17 cellular contexts compared by ENCODE assay signal in genomic region chr13:84648069-84648640, GRCh38.
DNase-seq lines count a peak whose midpoint lies in the region; ATAC-seq and TF ChIP-seq lines count a peak whose summit lies in the region.
"Had no signal": no experiment of that assay in that cellular context is flagged by ENCODE, and none has a peak within 500 bp of the region (broad histone marks: within the 10 kb centered on the region; RNA-seq: fewer than 3 reads in every experiment).

No MANE protein-coding gene starts in this region.

- H3K56ac ChIP-seq in IMR-90 (ENCODE audit: extremely low read depth, insufficient read depth, low read length) = no peak overlapping the region

- no peak overlapping the region for H4K5ac ChIP-seq in IMR-90 (ENCODE audit: low read depth, low read length)

- no peak overlapping the region for H4K8ac ChIP-seq in IMR-90 (ENCODE audit: low read depth in 2 of 2, low read length in 2 of 2)

- H3K4me1 ChIP-seq in IMR-90 (ENCODE audit: control insufficient read depth, insufficient read depth, low read length) (peaks cover 3% of the 10 kb centered on the region; the same call in 1 of the 2 replicates), neural progenitor cell (no peaks in the 10 kb centered on the region)
- H3K4me1 ChIP-seq: tibial nerve had no signal

- DNase-seq in NCI-H1092 treated with DMSO at 0.1 percent for 48 hours (lab: John Stamatoyannopoulos, UW) = peak; percentile 24
- DNase-seq in NCI-H1092 (lab: John Stamatoyannopoulos, UW) = no peak
- DNase-seq in IMR-90 = no peak
- DNase-seq in amniotic stem cell (lab: John Stamatoyannopoulos, UW) = peak; percentile 14
- DNase-seq in neural progenitor cell (ENCODE audit: low spot score) = no peak
- no peak for DNase-seq in kidney glomerular epithelial cell (lab: John Stamatoyannopoulos, UW)
- DNase-seq: activated CD4-positive, alpha-beta T cell treated with anti-CD3 and anti-CD28 coated beads for 1 hour; activated naive CD8-positive, alpha-beta T cell treated with anti-CD3 and anti-CD28 coated beads, Interleukin-2, amount 10 ng/mL, durations not matched to agents 7 days and 5 days; DMS79 treated with DMSO at 0.1 percent for 48 hours; immature natural killer cell; midbrain; NCI-H187 treated with DMSO at 0.1 percent for 48 hours had no signal

- H3K4me3 ChIP-seq in IMR-90 (ENCODE audit: insufficient read depth, low read depth, low read length) (no peak overlapping the region), neural progenitor cell (no peak overlapping the region)
- H3K4me3 ChIP-seq: K562, tibial nerve had no signal

- no peak overlapping the region for H3K4ac ChIP-seq in IMR-90 (ENCODE audit: low read depth, low read length)

- no peaks in the 10 kb centered on the region for H3K79me1 ChIP-seq in IMR-90 (ENCODE audit: low read depth in 1 of 2, low read length in 2 of 2)

- CTCF ChIA-PET in IMR-90 (lab: Yijun Ruan, JAX) = interaction anchor here (0.5 to 1.1 kb wide), 4 partner anchors 11 to 715 kb away, joined by 3 to 4 read pairs (median 3); no protein-coding TSS in a partner anchor

- no peak overlapping the region for H3K9ac ChIP-seq in IMR-90 (ENCODE audit: low read depth, low read length)
- H3K9ac ChIP-seq in neural progenitor cell = no peak overlapping the region

- peaks cover 2% of the 10 kb centered on the region for H3K27me3 Mint-ChIP-seq in neural progenitor cell (ENCODE audit: insufficient read depth, low read depth)
- H3K27me3 Mint-ChIP-seq: activated naive CD8-positive, alpha-beta T cell treated with anti-CD3 and anti-CD28 coated beads, Interleukin-2, amount 10 ng/mL, durations not matched to agents 7 days and 5 days; dendritic cell treated with granulocyte-macrophage colony-stimulating factor and Interleukin-4, amounts not matched to agents 40 ng/mL and 50 ng/mL, for 4 days had no signal

- H3K79me2 ChIP-seq in neural progenitor cell (ENCODE audit: low read depth) = no peaks in the 10 kb centered on the region

- dilution Hi-C loops in IMR-90 (cut with HindIII; ENCODE audit: low sequenced_read_pairs, unreplicated experiment) = no loop called here

- H3K23ac ChIP-seq in IMR-90 (ENCODE audit: low read depth, low read length) = no peak overlapping the region

- no peaks in the 10 kb centered on the region for H3K36me3 Mint-ChIP-seq in neural progenitor cell
- H3K36me3 Mint-ChIP-seq: activated naive CD8-positive, alpha-beta T cell treated with anti-CD3 and anti-CD28 coated beads, Interleukin-2, amount 10 ng/mL, durations not matched to agents 7 days and 5 days; immature natural killer cell had no signal

- peaks cover 15% of the 10 kb centered on the region for H3K9me3 Mint-ChIP-seq in neural progenitor cell
- H3K9me3 Mint-ChIP-seq: activated naive CD8-positive, alpha-beta T cell treated with anti-CD3 and anti-CD28 coated beads, Interleukin-2, amount 10 ng/mL, durations not matched to agents 7 days and 5 days; dendritic cell treated with granulocyte-macrophage colony-stimulating factor and Interleukin-4, amounts not matched to agents 40 ng/mL and 50 ng/mL, for 4 days had no signal

- H2BK120ac ChIP-seq in IMR-90 (ENCODE audit: low read depth, low read length) = no peak overlapping the region

- no peak overlapping the region for H3K14ac ChIP-seq in IMR-90 (replicated peaks; ENCODE audit: low read depth, low read length)

- peaks cover 2% of the 10 kb centered on the region for H3K4me1 Mint-ChIP-seq in neural progenitor cell
- H3K4me1 Mint-ChIP-seq: activated naive CD8-positive, alpha-beta T cell treated with anti-CD3 and anti-CD28 coated beads, Interleukin-2, amount 10 ng/mL, durations not matched to agents 7 days and 5 days; immature natural killer cell had no signal

- H3K9me1 ChIP-seq in IMR-90 (ENCODE audit: insufficient read depth, low read length) = no peaks in the 10 kb centered on the region

- H3K27ac ChIP-seq in IMR-90 (ENCODE audit: insufficient read depth, low read length) = no peak overlapping the region
- no peak overlapping the region for H3K27ac ChIP-seq in neural progenitor cell
- H3K27ac ChIP-seq: tibial nerve had no signal

- TF ChIP-seq POLR2A in IMR-90 (IDR thresholded peaks at IDR 0.05; ENCODE audit: low read depth, low read length) = no peak

- no peak overlapping the region for H2AK5ac ChIP-seq in IMR-90 (ENCODE audit: low read depth, low read length)

- no peak overlapping the region for H4K91ac ChIP-seq in IMR-90 (ENCODE audit: insufficient read depth, low read depth, low read length)

- no peak overlapping the region for H2BK20ac ChIP-seq in IMR-90 (ENCODE audit: low read depth, low read length)

- H3F3A ChIP-seq in neural progenitor cell (ENCODE audit: low read depth) = no peaks in the 10 kb centered on the region

- in situ Hi-C loops in IMR-90 (cut with MboI; ENCODE audit: low sequenced_read_pairs) = no loop called here

- H3K36me3 ChIP-seq in IMR-90 (ENCODE audit: control insufficient read depth, insufficient read depth, low read length) = no peaks in the 10 kb centered on the region
- H3K36me3 ChIP-seq in neural progenitor cell = no peaks in the 10 kb centered on the region
- H3K36me3 ChIP-seq: tibial nerve had no signal

- WGBS in IMR-90 (ENCODE audit: extremely low coverage in 2 of 2, insufficient read length in 1 of 2), 2 experiments = no CpG with 5 or more reads among the region's 2 CpGs

- H3K27me3 ChIP-seq in IMR-90 (ENCODE audit: control insufficient read depth, insufficient read depth, low read length) = no peaks in the 10 kb centered on the region
- H3K27me3 ChIP-seq in neural progenitor cell = no peaks in the 10 kb centered on the region
- H3K27me3 ChIP-seq: tibial nerve had no signal

- no peak overlapping the region for H2BK15ac ChIP-seq in IMR-90 (ENCODE audit: low read depth, low read length)

- H2AK9ac ChIP-seq in IMR-90 (replicated peaks; ENCODE audit: low read depth, low read length, poor library complexity) = no peak overlapping the region

- H3K4me3 Mint-ChIP-seq in neural progenitor cell = no peak overlapping the region
- H3K4me3 Mint-ChIP-seq: activated naive CD8-positive, alpha-beta T cell treated with anti-CD3 and anti-CD28 coated beads, Interleukin-2, amount 10 ng/mL, durations not matched to agents 7 days and 5 days; dendritic cell treated with granulocyte-macrophage colony-stimulating factor and Interleukin-4, amounts not matched to agents 40 ng/mL and 50 ng/mL, for 4 days; immature natural killer cell had no signal

- no TSS peak for BruUV-seq in IMR-90 (replicated peaks; lab: Mats Ljungman, UMichigan)

- H3K9me3 ChIP-seq in IMR-90 (ENCODE audit: control insufficient read depth, insufficient read depth, low read length) = no peaks in the 10 kb centered on the region
- H3K9me3 ChIP-seq in neural progenitor cell (ENCODE audit: low read depth) = no peaks in the 10 kb centered on the region
- H3K9me3 ChIP-seq: tibial nerve had no signal

- TF ChIP-seq CTCF in IMR-90 (conservative IDR thresholded peaks at IDR 0.05; ENCODE audit: low read depth, low read length) (peak; percentile 25; the same call in 1 of the 2 replicates), neural progenitor cell (IDR thresholded peaks at IDR 0.05) (peak; percentile 17)

- H2BK5ac ChIP-seq in IMR-90 (ENCODE audit: low read depth, low read length, poor library complexity, severe bottlenecking) = peak overlapping the region; percentile 51

- intact Hi-C loops in IMR-90 (cut with micrococcal nuclease) = no loop called here

- no peak overlapping the region for H3K4me2 ChIP-seq in IMR-90 (ENCODE audit: low read depth, low read length)
- no peak overlapping the region for H3K4me2 ChIP-seq in neural progenitor cell

- H4K20me1 ChIP-seq in IMR-90 (ENCODE audit: insufficient read depth, low read length) = no peaks in the 10 kb centered on the region
- H4K20me1 ChIP-seq in neural progenitor cell (ENCODE audit: low read depth) = no peaks in the 10 kb centered on the region

- H3K18ac ChIP-seq in IMR-90 (ENCODE audit: low read depth, low read length) = no peak overlapping the region

- no peak overlapping the region for H2AFZ ChIP-seq in IMR-90 (replicated peaks; ENCODE audit: low read length, poor library complexity)
- H2AFZ ChIP-seq in neural progenitor cell (replicated peaks) = no peak overlapping the region

- H3K27ac Mint-ChIP-seq in neural progenitor cell = no peak overlapping the region
- H3K27ac Mint-ChIP-seq: activated naive CD8-positive, alpha-beta T cell treated with anti-CD3 and anti-CD28 coated beads, Interleukin-2, amount 10 ng/mL, durations not matched to agents 7 days and 5 days; dendritic cell treated with granulocyte-macrophage colony-stimulating factor and Interleukin-4, amounts not matched to agents 40 ng/mL and 50 ng/mL, for 4 days; immature natural killer cell had no signal

- ATAC-seq in IMR-90 (ENCODE audit: low read depth) (no peak), HG03457 (IDR thresholded peaks at IDR 0.05; ENCODE audit: unreplicated experiment) (no peak)
- no peak for ATAC-seq in activated CD4-positive, CD25-positive, alpha-beta regulatory T cell treated with anti-CD3 and anti-CD28 coated beads, Interleukin-2, amount 50 U/mL, for 24 hours
- ATAC-seq: K562 had no signal

- no peak for TF ChIP-seq RAD21 in IMR-90 (IDR thresholded peaks at IDR 0.05; ENCODE audit: low read length)

- POLR2A ChIA-PET in IMR-90 (lab: Charles Lee; ENCODE audit: unreplicated experiment) = no interaction called here

TF ChIP-seq in IMR-90, 13 proteins besides CTCF, POLR2A, EP300 and RAD21:
- no peak for TF ChIP-seq MAFK (IDR thresholded peaks at IDR 0.05; ENCODE audit: low read depth, low read length)
- no peak for TF ChIP-seq CHD1 (IDR thresholded peaks at IDR 0.05; ENCODE audit: low read depth, low read length)
- no peak for TF ChIP-seq USF2 (IDR thresholded peaks at IDR 0.05; ENCODE audit: low read depth, low read length)
- TF ChIP-seq CEBPB (IDR thresholded peaks at IDR 0.05; ENCODE audit: low read depth, low read length) = peak; percentile 82

Comparison
In these comparisons a context has a peak if more than half of its experiments do, and no peak if none do; other contexts are left out.
1. DNase-seq: peak in NCI-H1092 treated with DMSO at 0.1 percent for 48 hours (single experiment) and amniotic stem cell (single experiment); none in NCI-H1092 (single experiment), IMR-90 (single experiment), neural progenitor cell (single experiment) and kidney glomerular epithelial cell (single experiment).